8 cellular contexts compared by ENCODE assay signal in the genomic region with DNA sequence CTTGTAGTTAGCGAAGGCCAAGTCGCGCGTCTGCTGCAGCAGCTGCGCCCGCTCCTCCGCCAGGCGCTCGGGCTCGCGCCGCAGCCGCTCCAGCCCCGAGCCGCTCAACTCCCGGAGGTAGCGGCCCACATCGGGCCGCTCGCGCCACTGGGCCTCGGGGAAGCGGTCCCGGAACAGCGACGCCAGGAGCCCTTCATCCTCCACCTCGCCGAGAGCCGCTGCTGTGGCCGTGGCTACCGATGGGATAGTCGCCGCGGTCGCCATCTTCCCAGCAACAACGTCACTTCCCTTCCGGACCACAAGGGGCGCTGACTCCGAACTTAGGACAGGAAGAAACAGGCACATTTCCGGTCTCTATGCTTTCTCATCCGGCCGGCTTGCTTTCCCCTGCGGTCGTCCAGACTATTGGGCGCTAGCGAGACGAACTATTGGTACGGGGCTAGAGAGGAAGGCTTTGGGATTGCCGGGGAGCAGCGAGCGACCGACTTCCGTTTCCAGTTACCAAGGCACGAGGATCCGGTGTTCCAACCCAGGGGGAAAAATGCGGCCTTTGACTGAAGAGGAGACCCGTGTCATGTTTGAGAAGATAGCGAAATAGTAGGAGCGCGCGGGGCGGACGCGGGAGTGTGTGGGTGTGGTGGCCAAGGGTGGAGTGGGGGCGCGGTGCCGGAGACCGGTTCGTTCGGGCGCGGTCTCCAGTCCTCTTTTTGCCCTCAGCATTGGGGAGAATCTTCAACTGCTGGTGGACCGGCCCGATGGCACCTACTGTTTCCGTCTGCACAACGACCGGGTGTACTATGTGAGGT. TPM values are rescaled to one million over a fixed set of nuclear protein-coding genes. Genes with fewer than 3 reads are reported as not detected.
DNase-seq lines count a peak whose midpoint lies in the region; ATAC-seq and TF ChIP-seq lines count a peak whose summit lies in the region.

A gene with protein sequence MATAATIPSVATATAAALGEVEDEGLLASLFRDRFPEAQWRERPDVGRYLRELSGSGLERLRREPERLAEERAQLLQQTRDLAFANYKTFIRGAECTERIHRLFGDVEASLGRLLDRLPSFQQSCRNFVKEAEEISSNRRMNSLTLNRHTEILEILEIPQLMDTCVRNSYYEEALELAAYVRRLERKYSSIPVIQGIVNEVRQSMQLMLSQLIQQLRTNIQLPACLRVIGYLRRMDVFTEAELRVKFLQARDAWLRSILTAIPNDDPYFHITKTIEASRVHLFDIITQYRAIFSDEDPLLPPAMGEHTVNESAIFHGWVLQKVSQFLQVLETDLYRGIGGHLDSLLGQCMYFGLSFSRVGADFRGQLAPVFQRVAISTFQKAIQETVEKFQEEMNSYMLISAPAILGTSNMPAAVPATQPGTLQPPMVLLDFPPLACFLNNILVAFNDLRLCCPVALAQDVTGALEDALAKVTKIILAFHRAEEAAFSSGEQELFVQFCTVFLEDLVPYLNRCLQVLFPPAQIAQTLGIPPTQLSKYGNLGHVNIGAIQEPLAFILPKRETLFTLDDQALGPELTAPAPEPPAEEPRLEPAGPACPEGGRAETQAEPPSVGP (minus strand): TSS at position 276 of the 806 bp plus-strand sequence. CDS start 12 bp downstream, at position 264.
A gene (plus strand): TSS at position 484 of the 806 bp plus-strand sequence. CDS start 58 bp downstream, at position 542.

- no peaks in the 10 kb centered on the region for H3K9me3 Mint-ChIP-seq in CD4-positive, alpha-beta memory T cell
- no peaks in the 10 kb centered on the region for H3K9me3 Mint-ChIP-seq in activated CD4-positive, alpha-beta memory T cell treated with anti-CD3 and anti-CD28 coated beads for 36 hours

- intact Hi-C loops in CD4-positive, alpha-beta memory T cell (cut with micrococcal nuclease): loop anchor here (1.0 to 10.0 kb wide), 6 partner anchors 9 to 226 kb away; a partner anchor contains a TSS
- intact Hi-C loops in activated CD4-positive, alpha-beta memory T cell treated with anti-CD3 and anti-CD28 coated beads for 36 hours (cut with micrococcal nuclease): loop anchor here (1.0 to 10.0 kb wide), 5 partner anchors 9 to 1675 kb away; a partner anchor contains a TSS
- intact Hi-C loops in dorsolateral prefrontal cortex (cut with DNase I): loop anchor here (1.0 to 2.0 kb wide), 3 partner anchors 9 to 45 kb away; a partner anchor contains a TSS

- peaks cover 34 to 74% (median 51%) of the 10 kb centered on the region in 4 donors for H3K4me1 Mint-ChIP-seq in CD4-positive, alpha-beta memory T cell
- peaks cover 38% of the 10 kb centered on the region for H3K4me1 Mint-ChIP-seq in activated CD4-positive, alpha-beta memory T cell treated with anti-CD3 and anti-CD28 coated beads for 36 hours (ENCODE audit: low read depth)

- H3K4me1 ChIP-seq in CD4-positive, alpha-beta memory T cell (ENCODE audit: insufficient read depth, low read length): peaks cover 39% of the 10 kb centered on the region
- peaks cover 7 to 35% (median 20%) of the 10 kb centered on the region in 4 donors for H3K4me1 ChIP-seq in liver (ENCODE audit: control insufficient read depth in 4 of 4, insufficient read depth in 4 of 4, low read length in 3 of 4)

- CTCF ChIA-PET in CD4-positive, alpha-beta memory T cell (lab: Charles Lee; ENCODE audit: partially characterized antibody): interaction anchor here (0.7 to 2.2 kb wide), 9 partner anchors 10 to 1019 kb away, joined by 3 to 9 read pairs (median 4); a partner anchor contains a TSS
- CTCF ChIA-PET in activated CD4-positive, alpha-beta memory T cell treated with anti-CD3 and anti-CD28 coated beads for 36 hours (lab: Charles Lee): interaction anchor here (0.7 to 1.6 kb wide), 6 partner anchors 8 to 415 kb away, joined by 3 to 10 read pairs (median 4); a partner anchor contains a TSS

- peak within 1 kb of the TSS; percentile 81 for H3K27ac ChIP-seq in CD4-positive, alpha-beta memory T cell (ENCODE audit: low read depth, low read length)
- peak within 1 kb of the TSS; percentile 60 to 98 (median 92) for H3K27ac ChIP-seq in dorsolateral prefrontal cortex
- H3K27ac ChIP-seq in liver (ENCODE audit: low read depth in 1 of 2, low read length in 2 of 2): peak within 1 kb of the TSS; percentile 90

- H3K36me3 ChIP-seq in CD4-positive, alpha-beta memory T cell (ENCODE audit: insufficient read depth, low read length): peaks cover 26% of the 10 kb centered on the region
- peaks cover 6 to 42% (median 36%) of the 10 kb centered on the region in 4 donors for H3K36me3 ChIP-seq in liver (ENCODE audit: control insufficient read depth in 4 of 4, insufficient read depth in 3 of 4, low read depth in 1 of 4, low read length in 3 of 4)

- peak within 1 kb of the TSS; percentile 85 to 91 for H3K9ac ChIP-seq in liver (ENCODE audit: low read depth in 1 of 2, low read length in 2 of 2)

- peak within 1 kb of the TSS; percentile 77 to 97 for H3K4me3 ChIP-seq in CD4-positive, alpha-beta memory T cell (ENCODE audit: low read length in 2 of 2)
- H3K4me3 ChIP-seq in dorsolateral prefrontal cortex: peak within 1 kb of the TSS; percentile 53 to 100 (median 95)
- H3K4me3 ChIP-seq in liver (ENCODE audit: low read depth in 1 of 3, low read length in 3 of 3): peak within 1 kb of the TSS; percentile 69 to 95 (median 94)

- peaks cover 27 to 52% of the 10 kb centered on the region in 2 donors for H3K36me3 Mint-ChIP-seq in CD4-positive, alpha-beta memory T cell
- H3K36me3 Mint-ChIP-seq in activated CD4-positive, alpha-beta memory T cell treated with anti-CD3 and anti-CD28 coated beads for 36 hours: peaks cover 37% of the 10 kb centered on the region

- peak; percentile 90 to 94 (median 91) for DNase-seq in CD4-positive, alpha-beta memory T cell
- DNase-seq in HK-2 (ENCODE audit: unreplicated experiment): peak; percentile 97
- DNase-seq in NCI-H82 treated with DMSO at 0.1 percent for 48 hours (lab: John Stamatoyannopoulos, UW; ENCODE audit: unreplicated experiment): peak; percentile 96
- peak; percentile 96 for DNase-seq in activated CD4-positive, alpha-beta memory T cell treated with anti-CD3 and anti-CD28 coated beads for 36 hours
- DNase-seq in dorsolateral prefrontal cortex: peak; percentile 89 to 98 (median 96)
- DNase-seq in stimulated activated CD4-positive, alpha-beta T cell treated with anti-CD3 and anti-CD28 coated beads, Interleukin-4, amount 100 ng/mL, for 24 hours: peak; percentile 94

- H3K27me3 Mint-ChIP-seq in CD4-positive, alpha-beta memory T cell: no peaks in the 10 kb centered on the region
- H3K27me3 Mint-ChIP-seq in activated CD4-positive, alpha-beta memory T cell treated with anti-CD3 and anti-CD28 coated beads for 36 hours: no peaks in the 10 kb centered on the region

- peak within 1 kb of the TSS; percentile 96 to 100 (median 100) for H3K4me3 Mint-ChIP-seq in CD4-positive, alpha-beta memory T cell
- H3K4me3 Mint-ChIP-seq in activated CD4-positive, alpha-beta memory T cell treated with anti-CD3 and anti-CD28 coated beads for 36 hours: peak within 1 kb of the TSS; percentile 96

- peak; percentile 75 for TF ChIP-seq RAD21 in liver (IDR thresholded peaks at IDR 0.05)

- under 1% methylated on average over 77 of the region's 77 CpGs for WGBS in liver

- peak within 1 kb of the TSS; percentile 96 to 100 (median 99) for H3K27ac Mint-ChIP-seq in CD4-positive, alpha-beta memory T cell
- H3K27ac Mint-ChIP-seq in activated CD4-positive, alpha-beta memory T cell treated with anti-CD3 and anti-CD28 coated beads for 36 hours: peak within 1 kb of the TSS; percentile 95

- POLR2A ChIA-PET in CD4-positive, alpha-beta memory T cell (lab: Charles Lee; ENCODE audit: partially characterized antibody): interaction anchor here (0.7 to 5.0 kb wide), 12 partner anchors 11 to 226 kb away, joined by 3 to 116 read pairs (median 4); a partner anchor contains a TSS
- POLR2A ChIA-PET in activated CD4-positive, alpha-beta memory T cell treated with anti-CD3 and anti-CD28 coated beads for 36 hours (lab: Charles Lee): interaction anchor here (0.6 to 2.1 kb wide), 5 partner anchors 9 to 227 kb away, joined by 3 to 13 read pairs (median 8); a partner anchor contains a TSS

- peak; percentile 88 for ATAC-seq in GM19438 (IDR thresholded peaks at IDR 0.05; ENCODE audit: low read depth, unreplicated experiment)

- TF ChIP-seq CTCF in dorsolateral prefrontal cortex (IDR thresholded peaks at IDR 0.05 in 54 of 56, conservative IDR thresholded peaks at IDR 0.05 in 2 of 56; ENCODE audit: low read depth in 1 of 56, partially characterized antibody in 56 of 56) (peak; percentile 76 to 98 (median 92)), liver (IDR thresholded peaks at IDR 0.05; ENCODE audit: low read depth, low read length, missing input control) (peak; percentile 92)

- no peaks in the 10 kb centered on the region for H3K9me3 ChIP-seq in CD4-positive, alpha-beta memory T cell (ENCODE audit: control insufficient read depth in 1 of 2, low read length in 2 of 2)
- no peaks in the 10 kb centered on the region for H3K9me3 ChIP-seq in liver (ENCODE audit: control insufficient read depth in 4 of 4, low read length in 3 of 4)

- H3K27me3 ChIP-seq in CD4-positive, alpha-beta memory T cell (ENCODE audit: insufficient read depth, low read length): no peaks in the 10 kb centered on the region
- H3K27me3 ChIP-seq in dorsolateral prefrontal cortex (no peaks in the 10 kb centered on the region), liver (ENCODE audit: control insufficient read depth in 4 of 4, insufficient read depth in 4 of 4, low read length in 3 of 4) (no peaks in the 10 kb centered on the region)

TF ChIP-seq in liver, 16 proteins besides CTCF, POLR2A, EP300 and RAD21 (continues in another document):
- TF ChIP-seq FOXA2 (IDR thresholded peaks at IDR 0.05) (peak; percentile 67), HNF4G (IDR thresholded peaks at IDR 0.05) (peak; percentile 31), TAF1 (conservative IDR thresholded peaks at IDR 0.05) (peak; percentile 83), NR2F2 (IDR thresholded peaks at IDR 0.05) (peak; percentile 76), JUND (IDR thresholded peaks at IDR 0.05) (peak in 1 of 2 donors; percentile 53)
- TF ChIP-seq, protein P1, sequence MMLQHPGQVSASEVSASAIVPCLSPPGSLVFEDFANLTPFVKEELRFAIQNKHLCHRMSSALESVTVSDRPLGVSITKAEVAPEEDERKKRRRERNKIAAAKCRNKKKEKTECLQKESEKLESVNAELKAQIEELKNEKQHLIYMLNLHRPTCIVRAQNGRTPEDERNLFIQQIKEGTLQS (IDR thresholded peaks at IDR 0.05): no peak

RNA-seq across cellular contexts. Expression of the first gene that starts in this region (rescaled TPM):
- total RNA-seq in CD4-positive, alpha-beta memory T cell: 10 to 100 TPM; 66.0 to 66.1 TPM
- polyA plus RNA-seq in CD4-positive, alpha-beta memory T cell: 10 to 100 TPM; 31.3 to 34.1 TPM
- 10 to 100 TPM; 25.4 to 27.9 TPM for total RNA-seq in activated CD4-positive, alpha-beta memory T cell treated with anti-CD3 and anti-CD28 coated beads for 36 hours
- 10 to 100 TPM; 30.0 to 57.6 (median 41.0) TPM for total RNA-seq in dorsolateral prefrontal cortex
- 10 to 100 TPM; 28.8 to 37.4 TPM for total RNA-seq in liver
- 10 to 100 TPM; 11.2 to 19.6 TPM for polyA plus RNA-seq in liver

RNA-seq across cellular contexts. Expression of the second gene that starts in this region (rescaled TPM):
- 10 to 100 TPM; 30.9 to 31.9 TPM for total RNA-seq in CD4-positive, alpha-beta memory T cell
- 10 to 100 TPM; 23.4 to 24.4 TPM for polyA plus RNA-seq in CD4-positive, alpha-beta memory T cell
- total RNA-seq in activated CD4-positive, alpha-beta memory T cell treated with anti-CD3 and anti-CD28 coated beads for 36 hours: 10 to 100 TPM; 43.3 to 47.1 TPM
- total RNA-seq in dorsolateral prefrontal cortex (10 to 100 TPM in 97 of 120 experiments, 1 to 10 TPM in 23; 7.2 to 21.6 (median 12.4) TPM), liver (10 to 100 TPM; 11.7 to 14.0 TPM)
- polyA plus RNA-seq in liver: 10 to 100 TPM in 1 of 2 donors, 1 to 10 TPM in 1; 7.4 to 10.5 TPM

Comparison
In these comparisons a context has a peak if more than half of its experiments do, and no peak if none do; other contexts are left out.
1. Peak in every context shown above with its lines: DNase-seq, ATAC-seq, H3K4me3 ChIP-seq and H3K27ac ChIP-seq.